In the genomic region with DNA sequence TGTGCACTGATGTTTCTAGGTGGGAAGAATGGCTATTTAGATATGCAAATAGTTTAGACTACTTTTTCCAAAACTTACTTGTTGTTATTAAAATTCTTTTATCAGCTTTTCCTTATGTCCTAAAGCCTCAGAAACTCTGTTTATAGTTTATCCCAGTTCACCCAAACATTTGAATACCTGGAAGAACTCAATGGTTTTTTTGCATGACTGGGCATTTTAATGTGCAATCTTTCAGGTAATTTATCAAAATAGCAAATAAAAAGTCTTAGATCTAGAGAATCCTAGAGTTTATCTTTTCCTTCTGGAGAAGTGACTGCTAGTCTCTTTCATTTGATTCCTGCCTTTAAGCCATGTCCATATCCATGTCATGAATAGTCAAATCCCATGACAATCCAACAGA, we compare ENCODE assay signal across 33 cellular contexts.
"Had no signal": no experiment of that assay in that cellular context is flagged by ENCODE, and none has a peak within 500 bp of the region (broad histone marks: within the 10 kb centered on the region; RNA-seq: fewer than 3 reads in every experiment).

No MANE protein-coding gene starts in this region.

- H3K27ac ChIP-seq: adrenal gland, body of pancreas, brain microvascular endothelial cell, breast epithelium, VCaP had no signal

- FAIRE-seq: astrocyte, TTC549 had no signal

- H3K9me3 ChIP-seq: adrenal gland, body of pancreas, breast epithelium had no signal

- H3K36me3 ChIP-seq: adrenal gland, brain microvascular endothelial cell, breast epithelium had no signal

- ATAC-seq: activated CD8-positive, alpha-beta T cell treated with anti-CD3 and anti-CD28 coated beads for 36 hours; activated naive CD4-positive, alpha-beta T cell treated with anti-CD3 and anti-CD28 coated beads, Interleukin-2, amount 50 U/mL, for 72 hours; activated T-cell treated with anti-CD3 and anti-CD28 coated beads, Interleukin-2, amount 50 U/mL, for 4 hours; activated T-cell treated with anti-CD3 and anti-CD28 coated beads, Interleukin-2, amount 50 U/mL, for 72 hours; activated T-helper 17 cell treated with anti-CD3 and anti-CD28 coated beads, Interleukin-2, amount 50 U/mL, for 72 hours; body of pancreas; T-cell; T-helper 17 cell had no signal

- DNase-seq: activated B cell treated with CpG ODN at 0.5 μM for 24 hours; activated CD4-positive, alpha-beta memory T cell treated with anti-CD3 and anti-CD28 coated beads for 36 hours; activated CD4-positive, alpha-beta T cell treated with anti-CD3 and anti-CD28 coated beads for 4 hours; activated CD4-positive, alpha-beta T cell treated with anti-CD3 and anti-CD28 coated beads, Interleukin-2, amount 10 ng/mL, durations not matched to agents 24 days and 14 days; activated CD4-positive, alpha-beta T cell treated with anti-CD3 and anti-CD28 coated beads, Interleukin-2, amount 50 U/mL, for 1 hour; activated CD4-positive, alpha-beta T cell treated with anti-CD3 and anti-CD28 coated beads, Interleukin-2, amount 50 U/mL, for 4 hours; activated CD4-positive, CD25-positive, alpha-beta regulatory T cell treated with anti-CD3 and anti-CD28 coated beads, Interleukin-2, amount 50 U/mL, for 72 hours; activated CD8-positive, alpha-beta memory T cell treated with anti-CD3 and anti-CD28 coated beads, Interleukin-2, amount 50 U/mL, for 4 hours; activated CD8-positive, alpha-beta T cell treated with anti-CD3 and anti-CD28 coated beads for 36 hours; activated effector memory CD4-positive, alpha-beta T cell treated with anti-CD3 and anti-CD28 coated beads, Interleukin-2, amount 50 U/mL, for 16 hours; activated gamma-delta T cell treated with Interleukin-2 at 50 U/mL for 16 hours; activated naive CD4-positive, alpha-beta T cell; activated naive CD4-positive, alpha-beta T cell treated with anti-CD3 and anti-CD28 coated beads for 36 hours; activated naive CD4-positive, alpha-beta T cell treated with anti-CD3 and anti-CD28 coated beads, Interleukin-2, amount 50 U/mL, for 16 hours; activated naive CD8-positive, alpha-beta T cell treated with anti-CD3 and anti-CD28 coated beads for 36 hours; activated T-cell treated with anti-CD3 and anti-CD28 coated beads for 4 hours; activated T-cell treated with anti-CD3 and anti-CD28 coated beads, Interleukin-2, amount 50 U/mL, for 1 hour; activated T-cell treated with anti-CD3 and anti-CD28 coated beads, Interleukin-2, amount 50 U/mL, for 4 hours; activated T-cell treated with anti-CD3 and anti-CD28 coated beads, Interleukin-2, amount 50 U/mL, for 72 hours; adrenal gland; amniotic stem cell; aorta; body of pancreas; brain microvascular endothelial cell; central memory CD4-positive, alpha-beta T cell; T-cell; T-helper 17 cell had no signal

- H3K4me3 ChIP-seq: adrenal gland, body of pancreas, breast epithelium had no signal

- H3K27me3 ChIP-seq: adrenal gland, body of pancreas had no signal

- H3K4me1 ChIP-seq: body of pancreas, breast epithelium had no signal
